20 cellular contexts compared by ENCODE assay signal in the genomic region with DNA sequence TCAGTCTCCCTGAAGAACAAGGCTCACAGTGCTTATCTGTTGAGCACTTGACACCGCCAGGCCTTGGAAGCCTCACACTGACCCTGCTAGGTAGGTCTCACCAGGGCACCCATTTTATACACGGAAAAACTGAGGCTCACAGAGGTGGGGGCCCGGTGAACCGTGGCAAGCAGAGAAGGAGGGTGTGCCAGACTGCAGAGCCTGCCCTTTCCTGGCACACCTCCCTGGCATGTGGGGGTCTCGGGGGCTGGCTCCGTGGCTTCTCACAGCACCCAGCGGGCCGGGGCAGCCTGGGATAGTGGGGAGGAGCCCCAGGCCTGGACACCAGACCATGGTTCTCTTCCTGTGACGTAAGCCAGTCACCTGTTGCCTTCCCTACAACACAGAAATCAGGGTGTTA.
"Had no signal": no experiment of that assay in that cellular context is flagged by ENCODE, and none has a peak within 500 bp of the region (broad histone marks: within the 10 kb centered on the region; RNA-seq: fewer than 3 reads in every experiment).

No MANE protein-coding gene starts in this region.

- H3K9me3 ChIP-seq: lower lobe of right lung, sigmoid colon, stomach, transverse colon had no signal

- H3K27me3 ChIP-seq: heart left ventricle, right atrium auricular region, sigmoid colon, stomach, transverse colon had no signal

- H3K4me3 Mint-ChIP-seq: memory B cell, naive B cell had no signal

- H3K27ac Mint-ChIP-seq: memory B cell had no signal

- H3K27ac ChIP-seq: heart left ventricle, lower lobe of right lung, right atrium auricular region, sigmoid colon, skin epidermis, stomach, thoracic aorta, transverse colon had no signal

- H3K36me3 ChIP-seq: heart left ventricle, lower lobe of right lung, right atrium auricular region, sigmoid colon, stomach, thoracic aorta, transverse colon had no signal

- H3K4me1 ChIP-seq: lower lobe of right lung had no signal

- ATAC-seq: esophagus mucosa, left lobe of liver, lower lobe of right lung had no signal

- DNase-seq: effector memory CD4-positive, alpha-beta T cell; hippocampal formation; kidney glomerular epithelial cell; naive B cell; sigmoid colon; stimulated activated CD4-positive, alpha-beta T cell treated with anti-CD3 and anti-CD28 coated beads, Interleukin-12 subunit alpha, Interleukin-12 subunit beta, amount 100 ng/mL, for 4 hours; stimulated activated naive CD4-positive, alpha-beta T cell; stomach; substantia nigra; transverse colon had no signal

- FAIRE-seq: endometrium, frontal cortex had no signal

- H3K4me3 ChIP-seq: heart left ventricle, lower lobe of right lung, right atrium auricular region, sigmoid colon, skin epidermis, stomach, thoracic aorta, transverse colon had no signal
